Comparison of ENCODE assay signal across 24 cellular contexts in the genomic region with DNA sequence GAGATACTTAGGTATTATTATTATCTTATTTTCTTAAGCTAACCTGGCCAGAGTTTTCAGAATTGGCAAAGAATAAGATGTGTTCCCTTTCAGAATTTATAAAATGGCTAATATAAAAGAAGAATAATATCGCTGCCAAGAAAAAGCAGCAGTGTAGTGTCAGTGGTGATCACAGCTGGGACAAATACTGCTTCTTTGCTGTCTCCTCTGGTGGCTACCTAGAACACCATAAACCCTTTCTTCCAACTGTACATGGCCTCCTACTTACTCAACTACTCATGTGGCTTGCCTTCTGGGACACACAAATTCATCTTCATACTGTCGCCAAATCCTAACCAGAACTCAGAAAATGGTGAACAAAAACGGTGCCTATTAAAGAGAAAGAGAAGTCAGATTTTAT.
"Had no signal": no experiment of that assay in that cellular context is flagged by ENCODE, and none has a peak within 500 bp of the region (broad histone marks: within the 10 kb centered on the region; RNA-seq: fewer than 3 reads in every experiment).

No MANE protein-coding gene starts in this region.

- H3K9me3 Mint-ChIP-seq: activated naive CD4-positive, alpha-beta T cell treated with anti-CD3 and anti-CD28 coated beads, Interleukin-2, amount 50 U/mL, for 72 hours; central memory CD8-positive, alpha-beta T cell; naive thymus-derived CD8-positive, alpha-beta T cell had no signal

- H3K27ac Mint-ChIP-seq: activated naive CD4-positive, alpha-beta T cell treated with anti-CD3 and anti-CD28 coated beads, Interleukin-2, amount 50 U/mL, for 72 hours; progenitor cell of endocrine pancreas had no signal

- H3K9me3 ChIP-seq: esophagus muscularis mucosa, lower lobe of right lung, stomach, suprapubic skin, tibial nerve had no signal

- H3K4me3 Mint-ChIP-seq: central memory CD8-positive, alpha-beta T cell; naive thymus-derived CD8-positive, alpha-beta T cell had no signal

- H3K27ac ChIP-seq: brain microvascular endothelial cell, esophagus muscularis mucosa, lower lobe of right lung, stomach, suprapubic skin, VCaP had no signal

- H3K36me3 ChIP-seq: brain microvascular endothelial cell, esophagus muscularis mucosa, lower lobe of right lung, stomach, suprapubic skin, tibial nerve had no signal

- ATAC-seq: activated naive CD4-positive, alpha-beta T cell treated with anti-CD3 and anti-CD28 coated beads, Interleukin-2, amount 50 U/mL, for 72 hours; left colon; lower lobe of right lung; naive thymus-derived CD8-positive, alpha-beta T cell had no signal

- FAIRE-seq: colon, frontal cortex, urothelium cell line had no signal

- H3K4me3 ChIP-seq: esophagus muscularis mucosa, lower lobe of right lung, stomach, suprapubic skin, tibial nerve had no signal

- H3K27me3 ChIP-seq: brain microvascular endothelial cell, esophagus muscularis mucosa, stomach, suprapubic skin, tibial nerve had no signal

- DNase-seq: activated CD4-positive, CD25-positive, alpha-beta regulatory T cell treated with anti-CD3 and anti-CD28 coated beads, Interleukin-2, amount 50 U/mL, for 72 hours; activated T-cell treated with anti-CD3 and anti-CD28 coated beads, Interleukin-2, amount 50 U/mL, for 1 hour; aorta; brain microvascular endothelial cell; effector memory CD4-positive, alpha-beta T cell; hippocampal formation; left colon; lower lobe of right lung; mesendoderm; naive thymus-derived CD8-positive, alpha-beta T cell; retina; stimulated activated CD4-positive, alpha-beta T cell treated with anti-CD3 and anti-CD28 coated beads, Interleukin-12 subunit alpha, Interleukin-12 subunit beta, amount 100 ng/mL, for 4 hours; stimulated activated CD4-positive, alpha-beta T cell treated with anti-CD3 and anti-CD28 coated beads, Interleukin-1b, Interleukin-23, amount 100 ng/mL, for 48 hours; stomach had no signal

- H3K27me3 Mint-ChIP-seq: central memory CD8-positive, alpha-beta T cell; naive thymus-derived CD8-positive, alpha-beta T cell; progenitor cell of endocrine pancreas had no signal
